In genomic region chr1:56107278-56107643, GRCh38 we compare ENCODE assay signal across 31 cellular contexts.
"Had no signal": no experiment of that assay in that cellular context is flagged by ENCODE, and none has a peak within 500 bp of the region (broad histone marks: within the 10 kb centered on the region; RNA-seq: fewer than 3 reads in every experiment).

No MANE protein-coding gene starts in this region.

- H2AFZ ChIP-seq: PC-9 had no signal

- ATAC-seq: Panc1, Right ventricle myocardium inferior, SK-N-SH treated with all-trans-retinoic acid at 6 μM for 48 hours, T-cell had no signal

- H3K4me3 ChIP-seq: PC-9, SJCRH30, SK-N-MC had no signal

- H3K36me3 ChIP-seq: SJCRH30 had no signal

- DNase-seq: Karpas-422, KG1, MM.1S, MV-4-11, NCI-H1092, NCI-H1105, NCI-H1417 treated with DMSO at 0.1 percent for 48 hours, NCI-H1436 treated with DMSO at 0.1 percent for 48 hours, NCI-H1694 treated with DMSO at 0.1 percent for 48 hours, NCI-H187 treated with DMSO at 0.1 percent for 48 hours, NCI-H2029, NCI-H2081, NCI-H2171 treated with DMSO at 0.1 percent for 48 hours, NCI-H226, NCI-H446 treated with DMSO at 0.1 percent for 48 hours, NCI-H510A, NCI-H524, NCI-H526, NCI-H69, NCI-H748 treated with DMSO at 0.1 percent for 48 hours, NCI-H82, PC-9, SHP77, SIG-M5, T-cell had no signal

- H3K4me2 ChIP-seq: PC-9 had no signal

- H3K27me3 ChIP-seq: SJCRH30 had no signal

- H3K27ac ChIP-seq: PC-9, RWPE1, SJCRH30, SK-N-MC had no signal

- H3K9me3 ChIP-seq: SJCRH30 had no signal
